In genomic region chr19:11339254-11340098, GRCh38 we compare ENCODE assay signal across 8 cellular contexts. TPM values are rescaled to one million over a fixed set of nuclear protein-coding genes. Genes with fewer than 3 reads are reported as not detected.
DNase-seq lines count a peak whose midpoint lies in the region; ATAC-seq and TF ChIP-seq lines count a peak whose summit lies in the region.

Gene RAB3D (minus strand): TSS chr19:11339657. CDS start chr19:11337399, 2,258 bp downstream.

- peaks cover 5% of the 10 kb centered on the region for H3K36me3 Mint-ChIP-seq in IgD-negative memory B cell

- DNase-seq in 8988T (peak; percentile 86), Panc1 (ENCODE audit: low read depth, low spot score) (peak; percentile 28), esophagus muscularis mucosa (ENCODE audit: extremely low spot score) (peak; percentile 97)
- peak; percentile 87 to 90 for DNase-seq in activated T-cell treated with anti-CD3 and anti-CD28 coated beads, Interleukin-2, amount 50 U/mL, for 48 hours
- DNase-seq in stimulated activated CD8-positive, alpha-beta memory T cell treated with anti-CD3 and anti-CD28 coated beads, Interleukin-4, amount 100 ng/mL, for 4 hours (ENCODE audit: low read depth in 2 of 2, low spot score in 1 of 2) = peak; percentile 54 to 59

- peaks cover 11 to 12% (median 11%) of the 10 kb centered on the region in 3 donors for H3K4me1 Mint-ChIP-seq in IgD-negative memory B cell

- H3K36me3 ChIP-seq in Panc1 (ENCODE audit: control insufficient read depth, insufficient read depth, low read length) (no peaks in the 10 kb centered on the region), esophagus muscularis mucosa (peaks cover 15 to 52% (median 49%) of the 10 kb centered on the region in 4 donors), mucosa of stomach (ENCODE audit: control insufficient read depth, insufficient read depth, low read length) (peaks cover 12% of the 10 kb centered on the region)

- H3K4me3 ChIP-seq in Panc1 (ENCODE audit: low read depth in 2 of 2, low read length in 2 of 2) (peak within 1 kb of the TSS; percentile 61 to 63), esophagus muscularis mucosa (peak within 1 kb of the TSS; percentile 71 to 97 (median 89)), mucosa of stomach (ENCODE audit: low read length) (peak within 1 kb of the TSS; percentile 71)

- H3K4me3 Mint-ChIP-seq in IgD-negative memory B cell = peak within 1 kb of the TSS; percentile 83 to 94 (median 90)

- no peaks in the 10 kb centered on the region for H3K27me3 Mint-ChIP-seq in IgD-negative memory B cell

- POLR2A ChIA-PET in Panc1 (lab: Charles Lee) = no interaction called here

- H3K9me3 Mint-ChIP-seq in IgD-negative memory B cell = no peaks in the 10 kb centered on the region

- H3K9ac ChIP-seq in mucosa of stomach (ENCODE audit: low read length) = peak within 1 kb of the TSS; percentile 81

- WGBS in esophagus muscularis mucosa = 5% methylated on average over 24 of the region's 53 CpGs

- no TSS peak for BruUV-seq in Panc1 (replicated peaks; lab: Mats Ljungman, UMichigan)

- intact Hi-C loops in Panc1 (cut with micrococcal nuclease; ENCODE audit: unreplicated experiment) (no loop called here), esophagus muscularis mucosa (cut with DNase I) (no loop called here)

- peak; percentile 38 for TF ChIP-seq POLR2A in esophagus muscularis mucosa (IDR thresholded peaks at IDR 0.05; ENCODE audit: low read depth)

- H3K27me3 ChIP-seq in Panc1 (ENCODE audit: control insufficient read depth, insufficient read depth, low read length) (no peaks in the 10 kb centered on the region), esophagus muscularis mucosa (no peaks in the 10 kb centered on the region), mucosa of stomach (ENCODE audit: control insufficient read depth, insufficient read depth, low read length) (no peaks in the 10 kb centered on the region)

- in situ Hi-C loops in Panc1 (cut with HindIII; ENCODE audit: low pct_unique_long_range_greater_than_20kb, low sequenced_read_pairs) = no loop called here

- H3K27ac ChIP-seq in Panc1 (ENCODE audit: low read length) (peak within 1 kb of the TSS; percentile 66), esophagus muscularis mucosa (replicated peaks in 1 of 4) (peak within 1 kb of the TSS; percentile 76 to 94 (median 88))

- CTCF ChIA-PET in Panc1 (lab: Charles Lee) = interaction anchor here (0.5 kb wide), 1 partner anchor 499 kb away, joined by 3 read pairs; no protein-coding TSS in a partner anchor

- H3K27ac Mint-ChIP-seq in IgD-negative memory B cell = peak within 1 kb of the TSS; percentile 62 to 88 (median 70)

- peak; percentile 61 for ATAC-seq in GM18909 (IDR thresholded peaks at IDR 0.05; ENCODE audit: poor library complexity, unreplicated experiment)
- peak; percentile 95 for ATAC-seq in Panc1

- TF ChIP-seq CTCF in Panc1 (IDR thresholded peaks at IDR 0.05) = no peak
- TF ChIP-seq CTCF in esophagus muscularis mucosa (IDR thresholded peaks at IDR 0.05) = peak in 1 of 3 experiments; percentile 17

- no peak for TF ChIP-seq EP300 in esophagus muscularis mucosa (IDR thresholded peaks at IDR 0.05)

- H3K4me1 ChIP-seq in Panc1 (ENCODE audit: control insufficient read depth, insufficient read depth, low read length) = peaks cover 13% of the 10 kb centered on the region; the same call in 1 of the 2 replicates
- H3K4me1 ChIP-seq in esophagus muscularis mucosa = peaks cover 26 to 51% (median 40%) of the 10 kb centered on the region in 4 donors
- H3K4me1 ChIP-seq in mucosa of stomach (ENCODE audit: control insufficient read depth, insufficient read depth, low read length) = peaks cover 22% of the 10 kb centered on the region

- H3K9me3 ChIP-seq in Panc1 (ENCODE audit: control insufficient read depth, insufficient read depth, low read depth, low read length) (no peaks in the 10 kb centered on the region), esophagus muscularis mucosa (no peaks in the 10 kb centered on the region), mucosa of stomach (ENCODE audit: control insufficient read depth, low read length) (no peaks in the 10 kb centered on the region)

RNA-seq across cellular contexts. Expression of gene RAB3D, which starts in this region (rescaled TPM):
- 2.7 TPM for polyA plus RNA-seq in IgD-negative memory B cell
- total RNA-seq in Panc1 (2021; ENCODE audit: unreplicated experiment) (46.6 TPM), esophagus muscularis mucosa (10 to 100 TPM; 15.1 to 40.3 (median 27.9) TPM)
- 26.7 TPM for polyA plus RNA-seq in Panc1 (2012; ENCODE audit: insufficient read length)

Comparison
In these comparisons a context has a peak if more than half of its experiments do, and no peak if none do; other contexts are left out.
1. Peak in every context shown above with its lines: DNase-seq, ATAC-seq, H3K4me3 ChIP-seq and H3K27ac ChIP-seq.
2. DNase-seq: peak in every context shown above with its lines; median percentile 97 in esophagus muscularis mucosa; 88 in activated T-cell treated with anti-CD3 and anti-CD28 coated beads, Interleukin-2, amount 50 U/mL, for 48 hours; 86 in 8988T; 56 in stimulated activated CD8-positive, alpha-beta memory T cell treated with anti-CD3 and anti-CD28 coated beads, Interleukin-4, amount 100 ng/mL, for 4 hours; 28 in Panc1.